9 cellular contexts compared by ENCODE assay signal in the genomic region with DNA sequence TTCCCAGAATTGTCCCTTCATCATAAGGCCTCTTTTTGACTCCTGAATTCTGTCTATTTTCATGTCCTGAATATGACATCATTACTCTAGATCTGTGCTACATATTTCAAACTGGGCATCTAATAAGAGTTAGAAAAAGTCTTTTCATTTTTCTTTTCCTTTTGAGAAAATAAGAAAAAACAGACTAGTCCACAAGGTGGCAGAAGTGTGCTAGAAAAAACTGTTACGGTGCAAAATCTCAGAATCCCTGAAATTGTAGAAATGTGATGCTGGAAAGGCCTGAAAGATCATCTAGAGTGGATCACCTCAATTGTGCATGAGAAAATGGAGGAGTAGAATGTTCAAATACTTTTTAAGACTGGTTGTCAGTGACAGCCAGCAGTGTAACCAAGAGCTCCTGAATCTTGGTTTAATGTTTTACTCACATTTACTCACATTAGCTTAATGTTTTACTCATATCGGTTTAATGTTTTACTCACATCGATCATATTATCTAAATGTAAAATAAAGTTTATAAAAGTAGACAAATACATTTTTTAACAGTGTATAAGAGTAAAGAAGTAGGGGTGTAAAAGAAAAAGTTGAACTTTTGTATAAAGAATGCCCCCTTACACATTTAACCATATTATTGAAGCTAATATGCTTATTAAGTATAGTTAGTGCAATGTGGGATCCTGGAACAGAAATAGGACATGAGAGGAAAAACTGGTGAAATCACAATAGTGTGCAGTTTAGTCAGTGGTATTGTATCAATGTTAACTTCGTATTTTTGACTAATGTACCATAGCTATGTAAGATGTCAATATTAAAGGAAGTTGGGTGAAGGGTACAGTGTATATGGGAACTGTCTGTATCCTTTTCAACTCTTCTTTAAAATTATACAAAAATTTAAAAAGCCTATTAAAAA. TPM values are rescaled to one million over a fixed set of nuclear protein-coding genes. Genes with fewer than 3 reads are reported as not detected.
DNase-seq lines count a peak whose midpoint lies in the region; ATAC-seq and TF ChIP-seq lines count a peak whose summit lies in the region.
"Had no signal": no experiment of that assay in that cellular context is flagged by ENCODE, and none has a peak within 500 bp of the region (broad histone marks: within the 10 kb centered on the region; RNA-seq: fewer than 3 reads in every experiment).

No MANE protein-coding gene starts in this region.

- no peaks in the 10 kb centered on the region for H3K36me3 Mint-ChIP-seq in glutamatergic neuron (ENCODE audit: unreplicated experiment)
- H3K36me3 Mint-ChIP-seq in activated T-cell treated with anti-CD3 and anti-CD28 coated beads, Interleukin-2, amount 50 U/mL, for 72 hours (ENCODE audit: insufficient read depth in 2 of 2): no peaks in the 10 kb centered on the region

- no peaks in the 10 kb centered on the region for H3K4me1 ChIP-seq in upper lobe of right lung

- TF ChIP-seq CTCF in AG09319 (IDR thresholded peaks at IDR 0.05; ENCODE audit: low read depth, low read length) (peak; percentile 50), GM20000 (IDR thresholded peaks at IDR 0.05; ENCODE audit: extremely low read depth, missing control alignments) (no peak), glutamatergic neuron (IDR thresholded peaks at IDR 0.05; ENCODE audit: partially characterized antibody, unreplicated experiment) (peak; percentile 51), upper lobe of right lung (IDR thresholded peaks at IDR 0.05) (peak; percentile 50)

- H3K27ac Mint-ChIP-seq in glutamatergic neuron (ENCODE audit: unreplicated experiment): no peak overlapping the region
- H3K27ac Mint-ChIP-seq in activated T-cell treated with anti-CD3 and anti-CD28 coated beads, Interleukin-2, amount 50 U/mL, for 72 hours: no peak overlapping the region
- H3K27ac Mint-ChIP-seq: stimulated activated naive CD8-positive, alpha-beta T cell treated with anti-CD3 and anti-CD28 coated beads, Interleukin-15, Interleukin-2, amounts not matched to agents 100 ng/mL and 50 ng/mL, for 24 hours had no signal

- intact Hi-C loops in upper lobe of right lung (cut with DNase I): no loop called here

- peak overlapping the region; percentile 36 for H3K27ac ChIP-seq in upper lobe of right lung

- H3K4me3 Mint-ChIP-seq in glutamatergic neuron (ENCODE audit: unreplicated experiment): no peak overlapping the region
- no peak overlapping the region for H3K4me3 Mint-ChIP-seq in activated T-cell treated with anti-CD3 and anti-CD28 coated beads, Interleukin-2, amount 50 U/mL, for 72 hours
- H3K4me3 Mint-ChIP-seq: stimulated activated naive CD8-positive, alpha-beta T cell treated with anti-CD3 and anti-CD28 coated beads, Interleukin-15, Interleukin-2, amounts not matched to agents 100 ng/mL and 50 ng/mL, for 24 hours had no signal

- H3K36me3 ChIP-seq in upper lobe of right lung: no peaks in the 10 kb centered on the region

- H3K9me3 ChIP-seq in upper lobe of right lung: no peaks in the 10 kb centered on the region

- H3K4me1 Mint-ChIP-seq in glutamatergic neuron (ENCODE audit: low read depth, unreplicated experiment): no peaks in the 10 kb centered on the region
- peaks cover 7% of the 10 kb centered on the region for H3K4me1 Mint-ChIP-seq in activated T-cell treated with anti-CD3 and anti-CD28 coated beads, Interleukin-2, amount 50 U/mL, for 72 hours (ENCODE audit: low read depth)

- H3K27me3 Mint-ChIP-seq in glutamatergic neuron (ENCODE audit: unreplicated experiment): no peaks in the 10 kb centered on the region
- peaks cover 33% of the 10 kb centered on the region for H3K27me3 Mint-ChIP-seq in activated T-cell treated with anti-CD3 and anti-CD28 coated beads, Interleukin-2, amount 50 U/mL, for 72 hours (ENCODE audit: low read depth)
- H3K27me3 Mint-ChIP-seq: stimulated activated naive CD8-positive, alpha-beta T cell treated with anti-CD3 and anti-CD28 coated beads, Interleukin-15, Interleukin-2, amounts not matched to agents 100 ng/mL and 50 ng/mL, for 24 hours had no signal

- H3K27me3 ChIP-seq in upper lobe of right lung: no peaks in the 10 kb centered on the region

- ATAC-seq in SK-N-SH treated with all-trans-retinoic acid at 6 μM for 48 hours (peak; percentile 53; the same call in 2 of the 3 replicates), upper lobe of right lung (peak; percentile 18), GM21825 (IDR thresholded peaks at IDR 0.05; ENCODE audit: unreplicated experiment) (no peak)
- no peak for ATAC-seq in activated T-cell treated with anti-CD3 and anti-CD28 coated beads, Interleukin-2, amount 50 U/mL, for 72 hours (replicated peaks in 1 of 2)

- H3K9me3 Mint-ChIP-seq in glutamatergic neuron (ENCODE audit: unreplicated experiment): no peaks in the 10 kb centered on the region
- H3K9me3 Mint-ChIP-seq in activated T-cell treated with anti-CD3 and anti-CD28 coated beads, Interleukin-2, amount 50 U/mL, for 72 hours: no peaks in the 10 kb centered on the region
- H3K9me3 Mint-ChIP-seq: stimulated activated naive CD8-positive, alpha-beta T cell treated with anti-CD3 and anti-CD28 coated beads, Interleukin-15, Interleukin-2, amounts not matched to agents 100 ng/mL and 50 ng/mL, for 24 hours had no signal

- DNase-seq in AG09319 (ENCODE audit: extremely low read depth, low read depth): no peak
- DNase-seq in GM20000 (ENCODE audit: low spot score): peak; percentile 7
- DNase-seq in glutamatergic neuron: no peak
- no peak for DNase-seq in upper lobe of right lung
- no peak for DNase-seq in activated T-cell treated with anti-CD3 and anti-CD28 coated beads, Interleukin-2, amount 50 U/mL, for 72 hours
- DNase-seq in NCI-H187 treated with DMSO at 0.1 percent for 48 hours (lab: John Stamatoyannopoulos, UW): no peak

- H3K4me3 ChIP-seq in upper lobe of right lung: no peak overlapping the region

TF ChIP-seq in SK-N-SH treated with all-trans-retinoic acid at 6 μM for 48 hours, 23 proteins besides CTCF, POLR2A, EP300 and RAD21:
- TF ChIP-seq ZNF70 (CRISPR knock-in tag; IDR thresholded peaks at IDR 0.05): no peak
- TF ChIP-seq ZFP30 (CRISPR knock-in tag; IDR thresholded peaks at IDR 0.05): no peak
- no peak for TF ChIP-seq PPARA (CRISPR knock-in tag; IDR thresholded peaks at IDR 0.05; ENCODE audit: borderline replicate concordance)
- TF ChIP-seq, protein P1, sequence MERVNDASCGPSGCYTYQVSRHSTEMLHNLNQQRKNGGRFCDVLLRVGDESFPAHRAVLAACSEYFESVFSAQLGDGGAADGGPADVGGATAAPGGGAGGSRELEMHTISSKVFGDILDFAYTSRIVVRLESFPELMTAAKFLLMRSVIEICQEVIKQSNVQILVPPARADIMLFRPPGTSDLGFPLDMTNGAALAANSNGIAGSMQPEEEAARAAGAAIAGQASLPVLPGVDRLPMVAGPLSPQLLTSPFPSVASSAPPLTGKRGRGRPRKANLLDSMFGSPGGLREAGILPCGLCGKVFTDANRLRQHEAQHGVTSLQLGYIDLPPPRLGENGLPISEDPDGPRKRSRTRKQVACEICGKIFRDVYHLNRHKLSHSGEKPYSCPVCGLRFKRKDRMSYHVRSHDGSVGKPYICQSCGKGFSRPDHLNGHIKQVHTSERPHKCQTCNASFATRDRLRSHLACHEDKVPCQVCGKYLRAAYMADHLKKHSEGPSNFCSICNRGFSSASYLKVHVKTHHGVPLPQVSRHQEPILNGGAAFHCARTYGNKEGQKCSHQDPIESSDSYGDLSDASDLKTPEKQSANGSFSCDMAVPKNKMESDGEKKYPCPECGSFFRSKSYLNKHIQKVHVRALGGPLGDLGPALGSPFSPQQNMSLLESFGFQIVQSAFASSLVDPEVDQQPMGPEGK (CRISPR knock-in tag; IDR thresholded peaks at IDR 0.05; ENCODE audit: borderline replicate concordance): no peak
- no peak for TF ChIP-seq ZFP3 (CRISPR knock-in tag; IDR thresholded peaks at IDR 0.05)
- TF ChIP-seq ZNF565 (CRISPR knock-in tag; conservative IDR thresholded peaks at IDR 0.05; ENCODE audit: low read depth): no peak
- TF ChIP-seq TOX (CRISPR knock-in tag; IDR thresholded peaks at IDR 0.05; ENCODE audit: borderline replicate concordance): no peak
- TF ChIP-seq, protein P2, sequence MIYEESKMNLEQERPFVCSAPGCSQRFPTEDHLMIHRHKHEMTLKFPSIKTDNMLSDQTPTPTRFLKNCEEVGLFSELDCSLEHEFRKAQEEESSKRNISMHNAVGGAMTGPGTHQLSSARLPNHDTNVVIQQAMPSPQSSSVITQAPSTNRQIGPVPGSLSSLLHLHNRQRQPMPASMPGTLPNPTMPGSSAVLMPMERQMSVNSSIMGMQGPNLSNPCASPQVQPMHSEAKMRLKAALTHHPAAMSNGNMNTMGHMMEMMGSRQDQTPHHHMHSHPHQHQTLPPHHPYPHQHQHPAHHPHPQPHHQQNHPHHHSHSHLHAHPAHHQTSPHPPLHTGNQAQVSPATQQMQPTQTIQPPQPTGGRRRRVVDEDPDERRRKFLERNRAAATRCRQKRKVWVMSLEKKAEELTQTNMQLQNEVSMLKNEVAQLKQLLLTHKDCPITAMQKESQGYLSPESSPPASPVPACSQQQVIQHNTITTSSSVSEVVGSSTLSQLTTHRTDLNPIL (CRISPR knock-in tag; IDR thresholded peaks at IDR 0.05; ENCODE audit: low read depth): no peak
- TF ChIP-seq RARB (CRISPR knock-in tag; IDR thresholded peaks at IDR 0.05): no peak
- no peak for TF ChIP-seq TCF4 (CRISPR knock-in tag; IDR thresholded peaks at IDR 0.05; ENCODE audit: borderline replicate concordance)
- no peak for TF ChIP-seq ZNF8 (CRISPR knock-in tag; IDR thresholded peaks at IDR 0.05)
- no peak for TF ChIP-seq ARNTL (CRISPR knock-in tag; IDR thresholded peaks at IDR 0.05; ENCODE audit: borderline replicate concordance, low read depth)
- TF ChIP-seq BACH2 (CRISPR knock-in tag; IDR thresholded peaks at IDR 0.05; ENCODE audit: borderline replicate concordance): no peak

RNA-seq across cellular contexts. Expression of a gene that starts 15.2 kb away (rescaled TPM):
- total RNA-seq in glutamatergic neuron (ENCODE audit: unreplicated experiment): not detected
- 0.17 TPM for total RNA-seq in upper lobe of right lung
- not detected for total RNA-seq in activated T-cell treated with anti-CD3 and anti-CD28 coated beads, Interleukin-2, amount 50 U/mL, for 72 hours

RNA-seq across cellular contexts. Expression of a gene that starts 30.3 kb away (rescaled TPM):
- total RNA-seq in glutamatergic neuron (ENCODE audit: unreplicated experiment) (not detected), upper lobe of right lung (4.4 TPM)
- total RNA-seq in activated T-cell treated with anti-CD3 and anti-CD28 coated beads, Interleukin-2, amount 50 U/mL, for 72 hours: under 1 TPM in 1 of 2 donors, not detected in 1; 0.41 TPM

RNA-seq across cellular contexts. Expression of a gene that starts 35.1 kb away (rescaled TPM):
- 11.3 TPM for total RNA-seq in glutamatergic neuron (ENCODE audit: unreplicated experiment)
- 29.4 TPM for total RNA-seq in upper lobe of right lung
- total RNA-seq in activated T-cell treated with anti-CD3 and anti-CD28 coated beads, Interleukin-2, amount 50 U/mL, for 72 hours: 10 to 100 TPM; 33.1 to 46.2 TPM

Comparison
In these comparisons a context has a peak if more than half of its experiments do, and no peak if none do; other contexts are left out.
1. ATAC-seq: peak in SK-N-SH treated with all-trans-retinoic acid at 6 μM for 48 hours (single experiment) and upper lobe of right lung (single experiment); none in activated T-cell treated with anti-CD3 and anti-CD28 coated beads, Interleukin-2, amount 50 U/mL, for 72 hours (0 of 2) and GM21825 (single experiment).